In genomic region chr4:95531141-95531540, GRCh38 we compare ENCODE assay signal across 1 cellular context.
TF ChIP-seq lines count a peak whose summit lies in the region.

No MANE protein-coding gene starts in this region.

TF ChIP-seq in SK-N-SH treated with all-trans-retinoic acid at 6 μM for 48 hours, 23 proteins besides CTCF, POLR2A, EP300 and RAD21 (continued from another document):
- TF ChIP-seq POU6F1 (CRISPR knock-in tag; IDR thresholded peaks at IDR 0.05; ENCODE audit: borderline replicate concordance, low read depth): no peak
- TF ChIP-seq TSHZ2 (CRISPR knock-in tag; IDR thresholded peaks at IDR 0.05): peak; percentile 80; the same call in 1 of the 2 replicates
